In the genomic region with DNA sequence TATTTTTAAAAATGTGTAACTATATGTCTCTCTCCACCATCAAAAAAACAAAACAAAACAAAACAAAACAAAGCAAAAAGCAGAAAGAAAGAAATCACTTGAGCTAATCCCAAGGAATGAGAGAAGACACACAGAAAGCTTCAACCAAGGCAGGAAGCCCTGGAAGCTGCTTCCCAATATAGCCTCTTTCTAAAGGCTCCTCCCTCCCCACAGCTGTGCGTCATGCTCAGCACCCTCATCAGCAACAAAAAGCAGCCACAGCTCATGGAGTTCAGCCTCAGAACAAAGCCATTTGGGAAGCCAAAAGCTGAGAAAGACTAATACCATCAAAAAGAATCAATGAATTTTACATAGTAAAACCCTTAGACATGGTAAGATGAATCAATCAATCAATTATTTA, we compare ENCODE assay signal across 13 cellular contexts.
A peak's percentile ranks its signal among the peaks of the same experiment; 100 is the strongest.
DNase-seq lines count a peak whose midpoint lies in the region; ATAC-seq and TF ChIP-seq lines count a peak whose summit lies in the region.
"Had no signal": no experiment of that assay in that cellular context is flagged by ENCODE, and none has a peak within 500 bp of the region (broad histone marks: within the 10 kb centered on the region; RNA-seq: fewer than 3 reads in every experiment).

No MANE protein-coding gene starts in this region.

- no peaks in the 10 kb centered on the region for H3K36me3 Mint-ChIP-seq in stimulated activated memory B cell treated with anti-CD40 and anti-IgM and Interleukin-4, amounts not matched to agents 10 μg/mL and 1 μg/mL and 100 μg/mL, for 72 hours

- H3K4me3 ChIP-seq in astrocyte of the spinal cord (ENCODE audit: low read depth, low read length): no peak overlapping the region
- H3K4me3 ChIP-seq: GM12878, stomach had no signal

- no peak overlapping the region for H3K4me3 Mint-ChIP-seq in stimulated activated memory B cell treated with anti-CD40 and anti-IgM and Interleukin-4, amounts not matched to agents 10 μg/mL and 1 μg/mL and 100 μg/mL, for 72 hours

- TF ChIP-seq CTCF in astrocyte of the spinal cord (IDR thresholded peaks at IDR 0.05; ENCODE audit: low read depth, low read length): no peak

- no peaks in the 10 kb centered on the region for H3K27me3 Mint-ChIP-seq in stimulated activated memory B cell treated with anti-CD40 and anti-IgM and Interleukin-4, amounts not matched to agents 10 μg/mL and 1 μg/mL and 100 μg/mL, for 72 hours

- DNase-seq in NCI-H146 (lab: John Stamatoyannopoulos, UW) (peak; percentile 0), NCI-H146 treated with DMSO at 0.1 percent for 48 hours (lab: John Stamatoyannopoulos, UW; ENCODE audit: unreplicated experiment) (no peak), astrocyte of the spinal cord (ENCODE audit: low read depth, low spot score) (peak; percentile 35), iPS-NIHi11 (ENCODE audit: low spot score) (peak; percentile 43), stromal cell of bone marrow (ENCODE audit: low read depth) (peak; percentile 3)
- no peak for DNase-seq in activated CD4-positive, alpha-beta T cell treated with anti-CD3 and anti-CD28 coated beads for 48 hours
- DNase-seq: activated T-cell treated with anti-CD3 and anti-CD28 coated beads for 4 hours; left cardiac atrium; stimulated activated CD4-positive, alpha-beta T cell treated with anti-CD3 and anti-CD28 coated beads, Interleukin-4, amount 100 ng/mL, for 1 hour; stomach had no signal

- in situ Hi-C loops in astrocyte of the spinal cord (cut with HindIII; ENCODE audit: low sequenced_read_pairs): no loop called here

- no peak overlapping the region for H3K27ac Mint-ChIP-seq in stimulated activated memory B cell treated with anti-CD40 and anti-IgM and Interleukin-4, amounts not matched to agents 10 μg/mL and 1 μg/mL and 100 μg/mL, for 72 hours

- H3K4me1 Mint-ChIP-seq in stimulated activated memory B cell treated with anti-CD40 and anti-IgM and Interleukin-4, amounts not matched to agents 10 μg/mL and 1 μg/mL and 100 μg/mL, for 72 hours: no peaks in the 10 kb centered on the region

- no peaks in the 10 kb centered on the region for H3K9me3 Mint-ChIP-seq in stimulated activated memory B cell treated with anti-CD40 and anti-IgM and Interleukin-4, amounts not matched to agents 10 μg/mL and 1 μg/mL and 100 μg/mL, for 72 hours

- no peak for ATAC-seq in HG03342 (IDR thresholded peaks at IDR 0.05; ENCODE audit: unreplicated experiment)
- no peak for ATAC-seq in stimulated activated memory B cell treated with anti-CD40 and anti-IgM and Interleukin-4, amounts not matched to agents 10 μg/mL and 1 μg/mL and 100 μg/mL, for 72 hours
- ATAC-seq: GM12878, left cardiac atrium had no signal

Comparison
In these comparisons a context has a peak if more than half of its experiments do, and no peak if none do; other contexts are left out.
1. DNase-seq: peak in NCI-H146 (single experiment), astrocyte of the spinal cord (single experiment), iPS-NIHi11 (single experiment) and stromal cell of bone marrow (single experiment); none in NCI-H146 treated with DMSO at 0.1 percent for 48 hours (single experiment) and activated CD4-positive, alpha-beta T cell treated with anti-CD3 and anti-CD28 coated beads for 48 hours (single experiment).